In genomic region chrX:22429704-22430103, GRCh38 we compare ENCODE assay signal across 23 cellular contexts.
DNase-seq lines count a peak whose midpoint lies in the region; ATAC-seq, FAIRE-seq and TF ChIP-seq lines count a peak whose summit lies in the region.
"Had no signal": no experiment of that assay in that cellular context is flagged by ENCODE, and none has a peak within 500 bp of the region (broad histone marks: within the 10 kb centered on the region; RNA-seq: fewer than 3 reads in every experiment).

No MANE protein-coding gene starts in this region.

- H2BK15ac ChIP-seq in IMR-90 (ENCODE audit: low read depth, low read length): no peak overlapping the region

- CTCF ChIA-PET in A549 (lab: Yijun Ruan, JAX) (no interaction called here), IMR-90 (lab: Yijun Ruan, JAX) (no interaction called here)

- no peak overlapping the region for H3K4me3 ChIP-seq in A549
- H3K4me3 ChIP-seq in IMR-90 (ENCODE audit: insufficient read depth, low read depth, low read length): no peak overlapping the region
- H3K4me3 ChIP-seq in muscle layer of colon (ENCODE audit: low read depth in 1 of 2, low read length in 2 of 2): no peak overlapping the region
- H3K4me3 ChIP-seq in sigmoid colon: no peak overlapping the region
- H3K4me3 ChIP-seq: BLaER1 had no signal

- H3K4me2 ChIP-seq in A549 (no peak overlapping the region), IMR-90 (ENCODE audit: low read depth, low read length) (no peak overlapping the region)
- H3K4me2 ChIP-seq: BLaER1 had no signal

- H2AK9ac ChIP-seq in IMR-90 (replicated peaks; ENCODE audit: low read depth, low read length, poor library complexity): no peak overlapping the region

- dilution Hi-C loops in IMR-90 (cut with HindIII; ENCODE audit: low sequenced_read_pairs, unreplicated experiment): no loop called here

- no peak overlapping the region for H4K91ac ChIP-seq in IMR-90 (ENCODE audit: insufficient read depth, low read depth, low read length)

- no TSS peak for BruUV-seq in IMR-90 (replicated peaks; lab: Mats Ljungman, UMichigan)

- H2AFZ ChIP-seq in IMR-90 (replicated peaks; ENCODE audit: low read length, poor library complexity): no peak overlapping the region

- no peak for TF ChIP-seq EP300 in A549 (IDR thresholded peaks at IDR 0.05)
- TF ChIP-seq EP300 in sigmoid colon (IDR thresholded peaks at IDR 0.05): peak in 2 of 4 donors; percentile 42 to 78

- H4K5ac ChIP-seq in IMR-90 (ENCODE audit: low read depth, low read length): no peak overlapping the region

- no peaks in the 10 kb centered on the region for H3K36me3 ChIP-seq in IMR-90 (ENCODE audit: control insufficient read depth, insufficient read depth, low read length)
- no peaks in the 10 kb centered on the region for H3K36me3 ChIP-seq in muscle layer of colon (ENCODE audit: insufficient read depth, low read length)
- H3K36me3 ChIP-seq in sigmoid colon: no peaks in the 10 kb centered on the region
- H3K36me3 ChIP-seq: BE2C, BLaER1 had no signal

- no peak overlapping the region for H3K4ac ChIP-seq in IMR-90 (ENCODE audit: low read depth, low read length)

- peak; percentile 87 for FAIRE-seq in A549 (lab: Jason Lieb, UNC)
- FAIRE-seq: G401.6, GM12891, GM19239 had no signal

- 13% methylated on average over 3 of the region's 3 CpGs for WGBS in A549 (ENCODE audit: missing lambda C conversion rate)
- no CpG with 5 or more reads among the region's 3 CpGs for WGBS in IMR-90 (ENCODE audit: extremely low coverage in 2 of 2, insufficient read length in 1 of 2), 2 experiments
- WGBS in sigmoid colon, 2 donors: 83 to 88% methylated on average over 3 of the region's 3 CpGs

- TF ChIP-seq CTCF in A549 (IDR thresholded peaks at IDR 0.05) (no peak), IMR-90 (conservative IDR thresholded peaks at IDR 0.05; ENCODE audit: low read depth, low read length) (no peak), sigmoid colon (IDR thresholded peaks at IDR 0.05) (no peak)

- H4K20me1 ChIP-seq in IMR-90 (ENCODE audit: insufficient read depth, low read length): no peaks in the 10 kb centered on the region
- H4K20me1 ChIP-seq: BLaER1 had no signal

- no peak overlapping the region for H2BK120ac ChIP-seq in IMR-90 (ENCODE audit: low read depth, low read length)

- H3K79me1 ChIP-seq in IMR-90 (ENCODE audit: low read depth in 1 of 2, low read length in 2 of 2): no peaks in the 10 kb centered on the region

- ATAC-seq in A549: no peak
- ATAC-seq in IMR-90 (ENCODE audit: low read depth): no peak
- ATAC-seq in HG02571 (IDR thresholded peaks at IDR 0.05; ENCODE audit: unreplicated experiment): no peak
- ATAC-seq in GM21381 (IDR thresholded peaks at IDR 0.05; ENCODE audit: unreplicated experiment): no peak

- no peak for DNase-seq in A549 (ENCODE audit: low read depth in 1 of 2, low spot score in 1 of 2)
- peak; percentile 8 for DNase-seq in IMR-90
- no peak for DNase-seq in sigmoid colon
- DNase-seq in NCI-H1417 (lab: John Stamatoyannopoulos, UW): no peak
- no peak for DNase-seq in stimulated activated naive CD4-positive, alpha-beta T cell (lab: John Stamatoyannopoulos, UW)
- DNase-seq: ACHN; BE2C; C1 segment of cervical spinal cord; CD4-positive, alpha-beta memory T cell; CD4-positive, CD25-positive, alpha-beta regulatory T cell; CD8-positive, alpha-beta memory T cell; COR-L47; DMS 273 treated with DMSO at 0.1 percent for 48 hours; DMS79 treated with DMSO at 0.1 percent for 48 hours; GF-D8 had no signal

- H3K14ac ChIP-seq in IMR-90 (replicated peaks; ENCODE audit: low read depth, low read length): no peak overlapping the region

- intact Hi-C loops in IMR-90 (cut with micrococcal nuclease) (no loop called here), sigmoid colon (cut with DNase I) (no loop called here)

- no peak overlapping the region for H2BK5ac ChIP-seq in IMR-90 (ENCODE audit: low read depth, low read length, poor library complexity, severe bottlenecking)

- H3K9me1 ChIP-seq in IMR-90 (ENCODE audit: insufficient read depth, low read length): no peaks in the 10 kb centered on the region

- no peak overlapping the region for H3K9ac ChIP-seq in IMR-90 (ENCODE audit: low read depth, low read length)
- no peak overlapping the region for H3K9ac ChIP-seq in muscle layer of colon (ENCODE audit: low read length)
- H3K9ac ChIP-seq: BLaER1 had no signal

- H3K27me3 ChIP-seq in IMR-90 (ENCODE audit: control insufficient read depth, insufficient read depth, low read length) (no peaks in the 10 kb centered on the region), muscle layer of colon (ENCODE audit: control insufficient read depth in 1 of 2, insufficient read depth in 2 of 2, low read length in 2 of 2) (no peaks in the 10 kb centered on the region), sigmoid colon (no peaks in the 10 kb centered on the region)
- H3K27me3 ChIP-seq: BE2C, BLaER1 had no signal

- H3K9me3 ChIP-seq in A549 (no peaks in the 10 kb centered on the region), IMR-90 (ENCODE audit: control insufficient read depth, insufficient read depth, low read length) (peaks cover 2% of the 10 kb centered on the region; the same call in 1 of the 2 replicates), muscle layer of colon (ENCODE audit: low read length) (peaks cover 7% of the 10 kb centered on the region), sigmoid colon (no peaks in the 10 kb centered on the region)
- H3K9me3 ChIP-seq: BE2C had no signal

- H4K8ac ChIP-seq in IMR-90 (ENCODE audit: low read depth in 2 of 2, low read length in 2 of 2): no peak overlapping the region

- H2AK5ac ChIP-seq in IMR-90 (ENCODE audit: low read depth, low read length): no peak overlapping the region

- H3K4me1 ChIP-seq in A549: no peaks in the 10 kb centered on the region
- H3K4me1 ChIP-seq in IMR-90 (ENCODE audit: control insufficient read depth, insufficient read depth, low read length): no peaks in the 10 kb centered on the region
- H3K4me1 ChIP-seq in muscle layer of colon (ENCODE audit: insufficient read depth, low read length): peaks cover 23% of the 10 kb centered on the region
- peaks cover 0 to 12% (median 6%) of the 10 kb centered on the region in 4 donors for H3K4me1 ChIP-seq in sigmoid colon
- H3K4me1 ChIP-seq: BE2C, BLaER1 had no signal

- H3K56ac ChIP-seq in IMR-90 (ENCODE audit: extremely low read depth, insufficient read depth, low read length): no peak overlapping the region

- no peak for TF ChIP-seq RAD21 in A549 (conservative IDR thresholded peaks at IDR 0.05 in 1 of 2, IDR thresholded peaks at IDR 0.05 in 1 of 2)
- TF ChIP-seq RAD21 in IMR-90 (IDR thresholded peaks at IDR 0.05; ENCODE audit: low read length): no peak

- no peak overlapping the region for H3K18ac ChIP-seq in IMR-90 (ENCODE audit: low read depth, low read length)

- POLR2A ChIA-PET in A549 (lab: Yijun Ruan, JAX) (no interaction called here), IMR-90 (lab: Charles Lee; ENCODE audit: unreplicated experiment) (no interaction called here)

- H3K27ac ChIP-seq in A549 (no peak overlapping the region), IMR-90 (ENCODE audit: insufficient read depth, low read length) (no peak overlapping the region), muscle layer of colon (ENCODE audit: low read depth, low read length) (peak overlapping the region; percentile 40), sigmoid colon (peak overlapping the region in 3 of 4 donors; percentile 55 to 72 (median 59))
- H3K27ac ChIP-seq: 22Rv1, BLaER1 had no signal

- H3K23ac ChIP-seq in IMR-90 (ENCODE audit: low read depth, low read length): no peak overlapping the region

- in situ Hi-C loops in IMR-90 (cut with MboI; ENCODE audit: low sequenced_read_pairs): no loop called here

- TF ChIP-seq POLR2A in A549 (IDR thresholded peaks at IDR 0.05; ENCODE audit: low read length) (no peak), IMR-90 (IDR thresholded peaks at IDR 0.05; ENCODE audit: low read depth, low read length) (no peak), sigmoid colon (IDR thresholded peaks at IDR 0.05) (no peak)

- no peak overlapping the region for H2BK20ac ChIP-seq in IMR-90 (ENCODE audit: low read depth, low read length)

TF ChIP-seq in A549, 52 proteins besides CTCF, POLR2A, EP300 and RAD21:
- TF ChIP-seq KDM1A (IDR thresholded peaks at IDR 0.05; ENCODE audit: low read depth) (no peak), ELK1 (IDR thresholded peaks at IDR 0.05; ENCODE audit: low read depth, low read length) (no peak), MYC (IDR thresholded peaks at IDR 0.05; ENCODE audit: borderline replicate concordance, low read length) (no peak), EHMT2 (IDR thresholded peaks at IDR 0.05; ENCODE audit: low read depth) (no peak), POLR2AphosphoS2 (conservative IDR thresholded peaks at IDR 0.05; ENCODE audit: low read length) (no peak), RFX5 (IDR thresholded peaks at IDR 0.05) (no peak)

TF ChIP-seq in IMR-90, 13 proteins besides CTCF, POLR2A, EP300 and RAD21 (continues in another document):
- TF ChIP-seq SMC3 (IDR thresholded peaks at IDR 0.05; ENCODE audit: low read depth, low read length) (no peak), MAFK (IDR thresholded peaks at IDR 0.05; ENCODE audit: low read depth, low read length) (no peak), NFE2L2 (IDR thresholded peaks at IDR 0.05; ENCODE audit: low read depth, low read length) (no peak), RCOR1 (IDR thresholded peaks at IDR 0.05; ENCODE audit: insufficient replicate concordance, low read length) (no peak), ELK1 (IDR thresholded peaks at IDR 0.05; ENCODE audit: borderline replicate concordance, low read depth, low read length) (no peak), MXI1 (IDR thresholded peaks at IDR 0.05; ENCODE audit: borderline replicate concordance, low read depth, low read length) (no peak), MAZ (IDR thresholded peaks at IDR 0.05; ENCODE audit: borderline replicate concordance, low read depth, low read length) (no peak), CEBPB (IDR thresholded peaks at IDR 0.05; ENCODE audit: low read depth, low read length) (no peak), RFX5 (IDR thresholded peaks at IDR 0.05; ENCODE audit: low read depth, low read length) (no peak), CHD1 (IDR thresholded peaks at IDR 0.05; ENCODE audit: low read depth, low read length) (no peak), FOS (IDR thresholded peaks at IDR 0.05; ENCODE audit: low read depth, low read length) (no peak)

Comparison
In these comparisons a context has a peak if more than half of its experiments do, and no peak if none do; other contexts are left out.
1. H3K27ac ChIP-seq: peak in muscle layer of colon (single experiment) and sigmoid colon (3 of 4); none in A549 (0 of 2) and IMR-90 (single experiment).